1 cellular context compared by ENCODE assay signal in the genomic region with DNA sequence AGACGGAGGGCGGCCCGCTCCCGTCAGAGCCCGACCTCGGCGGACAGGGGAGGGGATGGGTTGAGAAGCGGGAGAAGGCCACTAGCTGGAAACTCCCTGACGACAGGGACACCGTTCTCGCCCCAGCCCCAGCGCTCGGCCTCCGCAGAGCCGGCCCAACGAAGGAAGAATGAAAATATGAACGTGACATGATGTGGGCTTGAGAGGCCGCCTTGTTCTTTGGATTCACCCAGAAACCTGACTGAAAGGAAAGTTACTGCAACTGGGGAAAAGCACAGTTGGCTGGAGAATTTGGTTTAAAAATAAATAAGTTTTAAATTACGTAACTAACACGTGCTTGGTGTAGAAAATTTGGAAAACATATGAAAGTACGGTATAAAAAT.
A peak's percentile ranks its signal among the peaks of the same experiment; 100 is the strongest.
TF ChIP-seq lines count a peak whose summit lies in the region.

No MANE protein-coding gene starts in this region.

TF ChIP-seq in HepG2, 621 proteins besides CTCF, POLR2A, EP300 and RAD21 (continued from another document and continues in another):
- TF ChIP-seq, protein P1, sequence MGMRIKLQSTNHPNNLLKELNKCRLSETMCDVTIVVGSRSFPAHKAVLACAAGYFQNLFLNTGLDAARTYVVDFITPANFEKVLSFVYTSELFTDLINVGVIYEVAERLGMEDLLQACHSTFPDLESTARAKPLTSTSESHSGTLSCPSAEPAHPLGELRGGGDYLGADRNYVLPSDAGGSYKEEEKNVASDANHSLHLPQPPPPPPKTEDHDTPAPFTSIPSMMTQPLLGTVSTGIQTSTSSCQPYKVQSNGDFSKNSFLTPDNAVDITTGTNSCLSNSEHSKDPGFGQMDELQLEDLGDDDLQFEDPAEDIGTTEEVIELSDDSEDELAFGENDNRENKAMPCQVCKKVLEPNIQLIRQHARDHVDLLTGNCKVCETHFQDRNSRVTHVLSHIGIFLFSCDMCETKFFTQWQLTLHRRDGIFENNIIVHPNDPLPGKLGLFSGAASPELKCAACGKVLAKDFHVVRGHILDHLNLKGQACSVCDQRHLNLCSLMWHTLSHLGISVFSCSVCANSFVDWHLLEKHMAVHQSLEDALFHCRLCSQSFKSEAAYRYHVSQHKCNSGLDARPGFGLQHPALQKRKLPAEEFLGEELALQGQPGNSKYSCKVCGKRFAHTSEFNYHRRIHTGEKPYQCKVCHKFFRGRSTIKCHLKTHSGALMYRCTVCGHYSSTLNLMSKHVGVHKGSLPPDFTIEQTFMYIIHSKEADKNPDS (CRISPR knock-in tag; IDR thresholded peaks at IDR 0.05): no peak
- TF ChIP-seq ZFP1 (CRISPR knock-in tag; IDR thresholded peaks at IDR 0.05) (peak; percentile 16; the same call in 1 of the 2 replicates), ZNF510 (CRISPR knock-in tag; IDR thresholded peaks at IDR 0.05; ENCODE audit: low read depth) (no peak), NAIF1 (CRISPR knock-in tag; IDR thresholded peaks at IDR 0.05; ENCODE audit: borderline replicate concordance) (0 out of 2 replicates have a peak, but pooled peaks have one; percentile 45), ZNF83 (CRISPR knock-in tag; IDR thresholded peaks at IDR 0.05; ENCODE audit: borderline replicate concordance) (no peak; the same call in 1 of the 2 replicates), SRY (CRISPR knock-in tag; IDR thresholded peaks at IDR 0.05) (no peak), ZNF136 (CRISPR knock-in tag; IDR thresholded peaks at IDR 0.05; ENCODE audit: low read depth) (no peak; the same call in 1 of the 2 replicates), ZNF563 (CRISPR knock-in tag; IDR thresholded peaks at IDR 0.05) (no peak), IKZF1 (IDR thresholded peaks at IDR 0.05) (no peak), SMAD3 (CRISPR knock-in tag; IDR thresholded peaks at IDR 0.05) (0 out of 2 replicates have a peak, but pooled peaks have one; percentile 35), KLF9 (CRISPR knock-in tag; IDR thresholded peaks at IDR 0.05; ENCODE audit: low read depth) (no peak), HNRNPL (IDR thresholded peaks at IDR 0.05; ENCODE audit: low read depth, low read length) (peak; percentile 19; the same call in 1 of the 2 replicates), CBFB (CRISPR knock-in tag; IDR thresholded peaks at IDR 0.05) (no peak), ZNF883 (CRISPR knock-in tag; IDR thresholded peaks at IDR 0.05; ENCODE audit: not compliant biosample characterization) (no peak), ZNF256 (CRISPR knock-in tag; conservative IDR thresholded peaks at IDR 0.05) (no peak), AGO2 (optimal IDR thresholded peaks at IDR 0.05; ENCODE audit: low read depth, low read length) (no peak), ARNT2 (CRISPR knock-in tag; IDR thresholded peaks at IDR 0.05; ENCODE audit: low read depth) (no peak), ZNF792 (CRISPR knock-in tag; IDR thresholded peaks at IDR 0.05) (no peak), HIVEP1 (CRISPR knock-in tag; IDR thresholded peaks at IDR 0.05) (0 out of 2 replicates have a peak, but pooled peaks have one; percentile 0), SP4 (CRISPR knock-in tag; IDR thresholded peaks at IDR 0.05) (no peak), SP1 (IDR thresholded peaks at IDR 0.05) (no peak), SP1 (CRISPR knock-in tag; IDR thresholded peaks at IDR 0.05) (peak; percentile 21; the same call in 1 of the 2 replicates), ZNF558 (CRISPR knock-in tag; IDR thresholded peaks at IDR 0.05; ENCODE audit: borderline replicate concordance) (no peak), ZSCAN25 (CRISPR knock-in tag; IDR thresholded peaks at IDR 0.05) (0 out of 2 replicates have a peak, but pooled peaks have one; percentile 11), HMGA1 (CRISPR knock-in tag; conservative IDR thresholded peaks at IDR 0.05) (no peak), RARA (CRISPR knock-in tag; IDR thresholded peaks at IDR 0.05) (no peak), ZNF232 (CRISPR knock-in tag; IDR thresholded peaks at IDR 0.05; ENCODE audit: borderline replicate concordance) (no peak), DNMT1 (CRISPR knock-in tag; IDR thresholded peaks at IDR 0.05) (no peak)
- TF ChIP-seq, protein P2, sequence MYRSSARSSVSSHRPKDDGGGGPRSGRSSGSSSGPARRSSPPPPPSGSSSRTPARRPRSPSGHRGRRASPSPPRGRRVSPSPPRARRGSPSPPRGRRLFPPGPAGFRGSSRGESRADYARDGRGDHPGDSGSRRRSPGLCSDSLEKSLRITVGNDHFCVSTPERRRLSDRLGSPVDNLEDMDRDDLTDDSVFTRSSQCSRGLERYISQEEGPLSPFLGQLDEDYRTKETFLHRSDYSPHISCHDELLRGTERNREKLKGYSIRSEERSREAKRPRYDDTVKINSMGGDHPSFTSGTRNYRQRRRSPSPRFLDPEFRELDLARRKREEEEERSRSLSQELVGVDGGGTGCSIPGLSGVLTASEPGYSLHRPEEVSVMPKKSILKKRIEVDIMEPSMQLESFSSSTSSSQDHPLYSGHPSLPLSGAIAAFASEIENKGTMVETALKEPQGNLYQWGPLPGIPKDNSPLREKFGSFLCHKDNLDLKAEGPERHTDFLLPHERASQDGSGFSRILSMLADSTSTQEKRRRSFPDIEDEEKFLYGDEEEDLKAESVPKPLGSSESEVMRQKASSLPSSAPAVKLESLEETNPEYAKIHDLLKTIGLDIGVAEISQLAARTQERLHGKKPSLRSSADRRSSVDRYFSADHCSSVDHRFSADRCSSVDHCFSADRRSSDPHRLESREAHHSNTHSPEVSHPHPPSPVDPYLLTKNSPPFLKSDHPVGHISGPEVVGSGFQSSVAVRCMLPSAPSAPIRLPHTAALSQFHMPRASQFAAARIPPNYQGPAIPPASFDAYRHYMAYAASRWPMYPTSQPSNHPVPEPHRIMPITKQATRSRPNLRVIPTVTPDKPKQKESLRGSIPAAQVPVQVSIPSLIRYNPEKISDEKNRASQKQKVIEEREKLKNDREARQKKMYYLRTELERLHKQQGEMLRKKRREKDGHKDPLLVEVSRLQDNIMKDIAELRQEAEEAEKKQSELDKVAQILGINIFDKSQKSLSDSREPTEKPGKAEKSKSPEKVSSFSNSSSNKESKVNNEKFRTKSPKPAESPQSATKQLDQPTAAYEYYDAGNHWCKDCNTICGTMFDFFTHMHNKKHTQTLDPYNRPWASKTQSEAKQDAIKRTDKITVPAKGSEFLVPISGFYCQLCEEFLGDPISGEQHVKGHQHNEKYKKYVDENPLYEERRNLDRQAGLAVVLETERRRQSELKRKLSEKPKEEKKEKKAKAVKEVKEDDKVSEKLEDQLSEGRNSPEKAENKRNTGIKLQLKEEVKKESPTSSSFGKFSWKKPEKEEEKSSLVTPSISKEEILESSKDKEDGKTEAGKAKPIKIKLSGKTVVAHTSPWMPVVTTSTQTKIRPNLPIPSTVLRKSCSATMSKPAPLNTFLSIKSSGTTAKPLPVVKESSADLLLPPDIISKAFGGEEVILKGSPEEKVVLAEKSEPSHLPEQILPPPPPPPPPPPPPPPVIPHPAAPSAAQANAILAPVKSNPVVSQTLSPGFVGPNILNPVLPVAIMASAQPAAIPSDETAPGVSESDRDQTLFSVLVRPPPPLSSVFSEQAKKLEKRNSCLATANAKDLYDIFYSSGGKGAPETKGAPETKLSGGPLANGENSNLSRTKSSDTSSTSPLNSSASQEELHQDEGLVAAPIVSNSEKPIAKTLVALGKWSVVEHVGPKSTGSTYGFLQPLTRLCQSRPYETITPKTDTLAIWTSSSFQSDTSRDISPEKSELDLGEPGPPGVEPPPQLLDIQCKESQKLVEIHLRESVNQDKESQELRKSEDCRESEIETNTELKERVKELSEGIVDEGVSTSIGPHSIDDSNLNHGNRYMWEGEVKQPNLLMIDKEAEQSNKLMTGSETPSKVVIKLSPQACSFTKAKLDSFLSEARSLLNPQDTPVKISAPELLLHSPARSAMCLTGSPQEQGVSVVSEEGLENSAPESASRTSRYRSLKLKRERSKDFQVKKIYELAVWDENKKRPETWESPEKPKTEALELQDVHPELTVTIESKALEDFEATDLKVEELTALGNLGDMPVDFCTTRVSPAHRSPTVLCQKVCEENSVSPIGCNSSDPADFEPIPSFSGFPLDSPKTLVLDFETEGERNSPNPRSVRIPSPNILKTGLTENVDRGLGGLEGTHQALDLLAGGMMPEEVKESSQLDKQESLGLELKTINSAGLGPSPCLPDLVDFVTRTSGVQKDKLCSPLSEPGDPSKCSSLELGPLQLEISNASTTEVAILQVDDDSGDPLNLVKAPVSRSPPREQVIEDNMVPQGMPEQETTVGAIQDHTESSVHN (CRISPR knock-in tag; IDR thresholded peaks at IDR 0.05): no peak
- TF ChIP-seq, protein P3, sequence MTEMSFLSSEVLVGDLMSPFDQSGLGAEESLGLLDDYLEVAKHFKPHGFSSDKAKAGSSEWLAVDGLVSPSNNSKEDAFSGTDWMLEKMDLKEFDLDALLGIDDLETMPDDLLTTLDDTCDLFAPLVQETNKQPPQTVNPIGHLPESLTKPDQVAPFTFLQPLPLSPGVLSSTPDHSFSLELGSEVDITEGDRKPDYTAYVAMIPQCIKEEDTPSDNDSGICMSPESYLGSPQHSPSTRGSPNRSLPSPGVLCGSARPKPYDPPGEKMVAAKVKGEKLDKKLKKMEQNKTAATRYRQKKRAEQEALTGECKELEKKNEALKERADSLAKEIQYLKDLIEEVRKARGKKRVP (CRISPR knock-in tag; IDR thresholded peaks at IDR 0.05): no peak
- TF ChIP-seq, protein P4, sequence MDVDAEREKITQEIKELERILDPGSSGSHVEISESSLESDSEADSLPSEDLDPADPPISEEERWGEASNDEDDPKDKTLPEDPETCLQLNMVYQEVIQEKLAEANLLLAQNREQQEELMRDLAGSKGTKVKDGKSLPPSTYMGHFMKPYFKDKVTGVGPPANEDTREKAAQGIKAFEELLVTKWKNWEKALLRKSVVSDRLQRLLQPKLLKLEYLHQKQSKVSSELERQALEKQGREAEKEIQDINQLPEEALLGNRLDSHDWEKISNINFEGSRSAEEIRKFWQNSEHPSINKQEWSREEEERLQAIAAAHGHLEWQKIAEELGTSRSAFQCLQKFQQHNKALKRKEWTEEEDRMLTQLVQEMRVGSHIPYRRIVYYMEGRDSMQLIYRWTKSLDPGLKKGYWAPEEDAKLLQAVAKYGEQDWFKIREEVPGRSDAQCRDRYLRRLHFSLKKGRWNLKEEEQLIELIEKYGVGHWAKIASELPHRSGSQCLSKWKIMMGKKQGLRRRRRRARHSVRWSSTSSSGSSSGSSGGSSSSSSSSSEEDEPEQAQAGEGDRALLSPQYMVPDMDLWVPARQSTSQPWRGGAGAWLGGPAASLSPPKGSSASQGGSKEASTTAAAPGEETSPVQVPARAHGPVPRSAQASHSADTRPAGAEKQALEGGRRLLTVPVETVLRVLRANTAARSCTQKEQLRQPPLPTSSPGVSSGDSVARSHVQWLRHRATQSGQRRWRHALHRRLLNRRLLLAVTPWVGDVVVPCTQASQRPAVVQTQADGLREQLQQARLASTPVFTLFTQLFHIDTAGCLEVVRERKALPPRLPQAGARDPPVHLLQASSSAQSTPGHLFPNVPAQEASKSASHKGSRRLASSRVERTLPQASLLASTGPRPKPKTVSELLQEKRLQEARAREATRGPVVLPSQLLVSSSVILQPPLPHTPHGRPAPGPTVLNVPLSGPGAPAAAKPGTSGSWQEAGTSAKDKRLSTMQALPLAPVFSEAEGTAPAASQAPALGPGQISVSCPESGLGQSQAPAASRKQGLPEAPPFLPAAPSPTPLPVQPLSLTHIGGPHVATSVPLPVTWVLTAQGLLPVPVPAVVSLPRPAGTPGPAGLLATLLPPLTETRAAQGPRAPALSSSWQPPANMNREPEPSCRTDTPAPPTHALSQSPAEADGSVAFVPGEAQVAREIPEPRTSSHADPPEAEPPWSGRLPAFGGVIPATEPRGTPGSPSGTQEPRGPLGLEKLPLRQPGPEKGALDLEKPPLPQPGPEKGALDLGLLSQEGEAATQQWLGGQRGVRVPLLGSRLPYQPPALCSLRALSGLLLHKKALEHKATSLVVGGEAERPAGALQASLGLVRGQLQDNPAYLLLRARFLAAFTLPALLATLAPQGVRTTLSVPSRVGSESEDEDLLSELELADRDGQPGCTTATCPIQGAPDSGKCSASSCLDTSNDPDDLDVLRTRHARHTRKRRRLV (CRISPR knock-in tag; IDR thresholded peaks at IDR 0.05): no peak
- TF ChIP-seq, protein P5, sequence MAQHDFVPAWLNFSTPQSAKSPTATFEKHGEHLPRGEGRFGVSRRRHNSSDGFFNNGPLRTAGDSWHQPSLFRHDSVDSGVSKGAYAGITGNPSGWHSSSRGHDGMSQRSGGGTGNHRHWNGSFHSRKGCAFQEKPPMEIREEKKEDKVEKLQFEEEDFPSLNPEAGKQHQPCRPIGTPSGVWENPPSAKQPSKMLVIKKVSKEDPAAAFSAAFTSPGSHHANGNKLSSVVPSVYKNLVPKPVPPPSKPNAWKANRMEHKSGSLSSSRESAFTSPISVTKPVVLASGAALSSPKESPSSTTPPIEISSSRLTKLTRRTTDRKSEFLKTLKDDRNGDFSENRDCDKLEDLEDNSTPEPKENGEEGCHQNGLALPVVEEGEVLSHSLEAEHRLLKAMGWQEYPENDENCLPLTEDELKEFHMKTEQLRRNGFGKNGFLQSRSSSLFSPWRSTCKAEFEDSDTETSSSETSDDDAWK (CRISPR knock-in tag; IDR thresholded peaks at IDR 0.05): no peak
- TF ChIP-seq, protein P6, sequence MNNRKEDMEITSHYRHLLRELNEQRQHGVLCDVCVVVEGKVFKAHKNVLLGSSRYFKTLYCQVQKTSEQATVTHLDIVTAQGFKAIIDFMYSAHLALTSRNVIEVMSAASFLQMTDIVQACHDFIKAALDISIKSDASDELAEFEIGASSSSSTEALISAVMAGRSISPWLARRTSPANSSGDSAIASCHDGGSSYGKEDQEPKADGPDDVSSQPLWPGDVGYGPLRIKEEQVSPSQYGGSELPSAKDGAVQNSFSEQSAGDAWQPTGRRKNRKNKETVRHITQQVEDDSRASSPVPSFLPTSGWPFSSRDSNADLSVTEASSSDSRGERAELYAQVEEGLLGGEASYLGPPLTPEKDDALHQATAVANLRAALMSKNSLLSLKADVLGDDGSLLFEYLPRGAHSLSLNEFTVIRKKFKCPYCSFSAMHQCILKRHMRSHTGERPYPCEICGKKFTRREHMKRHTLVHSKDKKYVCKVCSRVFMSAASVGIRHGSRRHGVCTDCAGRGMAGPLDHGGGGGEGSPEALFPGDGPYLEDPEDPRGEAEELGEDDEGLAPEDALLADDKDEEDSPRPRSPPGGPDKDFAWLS (CRISPR knock-in tag; IDR thresholded peaks at IDR 0.05; ENCODE audit: borderline replicate concordance): no peak
- TF ChIP-seq, protein P7, sequence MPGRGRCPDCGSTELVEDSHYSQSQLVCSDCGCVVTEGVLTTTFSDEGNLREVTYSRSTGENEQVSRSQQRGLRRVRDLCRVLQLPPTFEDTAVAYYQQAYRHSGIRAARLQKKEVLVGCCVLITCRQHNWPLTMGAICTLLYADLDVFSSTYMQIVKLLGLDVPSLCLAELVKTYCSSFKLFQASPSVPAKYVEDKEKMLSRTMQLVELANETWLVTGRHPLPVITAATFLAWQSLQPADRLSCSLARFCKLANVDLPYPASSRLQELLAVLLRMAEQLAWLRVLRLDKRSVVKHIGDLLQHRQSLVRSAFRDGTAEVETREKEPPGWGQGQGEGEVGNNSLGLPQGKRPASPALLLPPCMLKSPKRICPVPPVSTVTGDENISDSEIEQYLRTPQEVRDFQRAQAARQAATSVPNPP (CRISPR knock-in tag; IDR thresholded peaks at IDR 0.05): no peak
